ENCODE assay signal across 9 cellular contexts in the genomic region with DNA sequence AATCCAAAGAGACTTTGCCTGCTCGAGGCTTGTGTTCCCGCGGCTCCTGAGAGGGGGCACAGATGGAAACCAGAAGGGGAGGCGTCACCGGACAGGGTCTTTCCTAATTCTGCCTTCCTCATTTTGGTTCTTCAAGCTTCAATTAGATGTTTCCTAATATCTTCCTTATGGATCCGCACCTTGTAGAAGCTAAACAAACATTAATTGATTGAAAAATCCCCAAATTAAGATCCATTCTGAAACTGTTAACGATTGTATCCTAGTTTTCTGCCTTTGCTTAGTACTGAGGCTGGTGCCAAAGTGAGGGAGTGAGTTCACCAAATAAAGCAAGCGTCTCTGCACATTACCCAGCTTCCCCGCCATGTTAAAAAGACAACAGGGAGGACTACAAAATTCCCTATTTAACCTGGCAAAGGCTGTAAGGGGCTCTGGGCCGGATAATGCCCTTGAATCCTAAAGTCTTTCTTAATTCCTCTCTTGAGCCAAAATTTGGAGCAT.
A peak's percentile ranks its signal among the peaks of the same experiment; 100 is the strongest.
DNase-seq lines count a peak whose midpoint lies in the region; ATAC-seq, FAIRE-seq and TF ChIP-seq lines count a peak whose summit lies in the region.
"Had no signal": no experiment of that assay in that cellular context is flagged by ENCODE, and none has a peak within 500 bp of the region (broad histone marks: within the 10 kb centered on the region; RNA-seq: fewer than 3 reads in every experiment).

No MANE protein-coding gene starts in this region.

- FAIRE-seq in RCC 7860 (lab: Jason Lieb, UNC): no peak

- no peak overlapping the region for H3K4ac ChIP-seq in trophoblast cell (ENCODE audit: low read depth, low read length)

- H3K4me1 ChIP-seq in colonic mucosa (no peaks in the 10 kb centered on the region), trophoblast cell (ENCODE audit: control insufficient read depth in 1 of 2, insufficient read depth in 2 of 2, low read length in 2 of 2) (no peaks in the 10 kb centered on the region)

- H2AK5ac ChIP-seq in trophoblast cell (ENCODE audit: low read length): no peak overlapping the region

- H3K9me3 ChIP-seq in colonic mucosa: no peaks in the 10 kb centered on the region
- no peaks in the 10 kb centered on the region for H3K9me3 ChIP-seq in trophoblast cell (ENCODE audit: insufficient read depth, low read depth, low read length)

- no CpG with 5 or more reads among the region's 10 CpGs for WGBS in trophoblast cell (ENCODE audit: extremely low coverage, insufficient coverage, insufficient read length)

- no peak overlapping the region for H3K18ac ChIP-seq in trophoblast cell (ENCODE audit: low read length)

- no peak overlapping the region for H3K9ac ChIP-seq in colonic mucosa (ENCODE audit: low read depth in 2 of 2, low read length in 2 of 2)
- H3K9ac ChIP-seq in trophoblast cell (ENCODE audit: low read length): no peak overlapping the region

- H4K8ac ChIP-seq in trophoblast cell (ENCODE audit: low read depth, low read length): no peak overlapping the region

- peak overlapping the region; percentile 69 for H3K4me2 ChIP-seq in trophoblast cell (ENCODE audit: low read length)

- no peaks in the 10 kb centered on the region for H3K79me2 ChIP-seq in trophoblast cell (ENCODE audit: control insufficient read depth, insufficient read depth, low read length, poor library complexity)

- no peak overlapping the region for H3K14ac ChIP-seq in trophoblast cell (ENCODE audit: low read length)

- H2BK12ac ChIP-seq in trophoblast cell (ENCODE audit: low read length): no peak overlapping the region

- TF ChIP-seq CTCF in NB4 (IDR thresholded peaks at IDR 0.05; ENCODE audit: low read depth, low read length) (no peak), colonic mucosa (IDR thresholded peaks at IDR 0.05) (no peak), GM20000 (IDR thresholded peaks at IDR 0.05; ENCODE audit: extremely low read depth, missing control alignments) (no peak)

- H3K27me3 ChIP-seq in colonic mucosa (no peaks in the 10 kb centered on the region), trophoblast cell (ENCODE audit: insufficient read depth, low read length) (no peaks in the 10 kb centered on the region)

- no peak for TF ChIP-seq POLR2A in NB4 (IDR thresholded peaks at IDR 0.05; ENCODE audit: extremely low read depth, insufficient read length)

- no peak overlapping the region for H2BK120ac ChIP-seq in trophoblast cell (ENCODE audit: insufficient read depth, low read length, poor library complexity)

- no peak overlapping the region for H2AFZ ChIP-seq in trophoblast cell (ENCODE audit: insufficient read depth, low read length, poor library complexity)

- H3K79me1 ChIP-seq in trophoblast cell (ENCODE audit: low read length): no peaks in the 10 kb centered on the region

- ATAC-seq in HG03108 (IDR thresholded peaks at IDR 0.05; ENCODE audit: unreplicated experiment): no peak

- H3K4me3 ChIP-seq in NB4 (ENCODE audit: low read depth, low read length) (peak overlapping the region; percentile 74), colonic mucosa (peak overlapping the region; percentile 15), trophoblast cell (ENCODE audit: low read depth, low read length) (peak overlapping the region; percentile 66)
- H3K4me3 ChIP-seq: lung had no signal

- no peaks in the 10 kb centered on the region for H3K36me3 ChIP-seq in colonic mucosa
- H3K36me3 ChIP-seq in trophoblast cell (ENCODE audit: control insufficient read depth in 1 of 2, insufficient read depth in 2 of 2, low read length in 2 of 2): no peaks in the 10 kb centered on the region

- no peak overlapping the region for H3K27ac ChIP-seq in colonic mucosa
- H3K27ac ChIP-seq in trophoblast cell (ENCODE audit: low read depth, low read length): no peak overlapping the region

- no peak overlapping the region for H4K12ac ChIP-seq in trophoblast cell (ENCODE audit: low read depth, low read length)

- intact Hi-C loops in colonic mucosa (cut with DNase I): no loop called here

- no peak overlapping the region for H4K91ac ChIP-seq in trophoblast cell (ENCODE audit: low read depth, low read length)

- H2BK5ac ChIP-seq in trophoblast cell (ENCODE audit: low read depth, low read length, poor library complexity): no peak overlapping the region

- H3K23ac ChIP-seq in trophoblast cell (ENCODE audit: low read length): no peak overlapping the region

- DNase-seq in EH (ENCODE audit: low read depth) (peak; percentile 17), NB4 (ENCODE audit: low read depth) (no peak), colonic mucosa (no peak), trophoblast cell (no peak), RCC 7860 (ENCODE audit: low spot score) (no peak), GM20000 (ENCODE audit: low spot score) (no peak), HPDE6-E6E7 (ENCODE audit: extremely low spot score) (no peak)

Comparison
In these comparisons a context has a peak if more than half of its experiments do, and no peak if none do; other contexts are left out.
1. H3K4me3 ChIP-seq: peak in every context shown above with its lines; median percentile 74 in NB4; 66 in trophoblast cell; 15 in colonic mucosa.